18 cellular contexts compared by ENCODE assay signal in genomic region chr6:78700997-78701396, GRCh38.
DNase-seq lines count a peak whose midpoint lies in the region; ATAC-seq and TF ChIP-seq lines count a peak whose summit lies in the region.
"Had no signal": no experiment of that assay in that cellular context is flagged by ENCODE, and none has a peak within 500 bp of the region (broad histone marks: within the 10 kb centered on the region; RNA-seq: fewer than 3 reads in every experiment).

No MANE protein-coding gene starts in this region.

- H3K4me1 Mint-ChIP-seq in HFFc6 (ENCODE audit: low read depth) (peaks cover 22% of the 10 kb centered on the region), progenitor cell of endocrine pancreas (ENCODE audit: low read depth) (no peaks in the 10 kb centered on the region)
- H3K4me1 Mint-ChIP-seq: CD8-positive, alpha-beta memory T cell had no signal

- H3K27ac Mint-ChIP-seq in HFFc6 (peak overlapping the region; percentile 61), progenitor cell of endocrine pancreas (no peak overlapping the region)
- H3K27ac Mint-ChIP-seq: CD8-positive, alpha-beta memory T cell had no signal

- TF ChIP-seq CTCF in HFFc6 (IDR thresholded peaks at IDR 0.05) = no peak
- no peak for TF ChIP-seq CTCF in foreskin keratinocyte (conservative IDR thresholded peaks at IDR 0.05)
- TF ChIP-seq CTCF in progenitor cell of endocrine pancreas (IDR thresholded peaks at IDR 0.05; ENCODE audit: unreplicated experiment) = no peak

- peak overlapping the region; percentile 57 for H3K27ac ChIP-seq in foreskin keratinocyte
- H3K27ac ChIP-seq: PC-9, RWPE1 had no signal

- H3K36me3 Mint-ChIP-seq in HFFc6 (ENCODE audit: low read depth) (no peaks in the 10 kb centered on the region), progenitor cell of endocrine pancreas (ENCODE audit: insufficient read depth) (no peaks in the 10 kb centered on the region)
- H3K36me3 Mint-ChIP-seq: CD8-positive, alpha-beta memory T cell had no signal

- ATAC-seq in foreskin keratinocyte (peak; percentile 62), GM21619 (IDR thresholded peaks at IDR 0.05; ENCODE audit: unreplicated experiment) (no peak), HG02798 (IDR thresholded peaks at IDR 0.05; ENCODE audit: poor library complexity, unreplicated experiment) (no peak)

- no peaks in the 10 kb centered on the region for H3K4me1 ChIP-seq in foreskin keratinocyte

- DNase-seq in HFFc6 (no peak), astrocyte of the hippocampus (ENCODE audit: low read depth, low spot score) (peak; percentile 30), foreskin keratinocyte (no peak), stromal cell of bone marrow (ENCODE audit: low read depth) (peak; percentile 2), progenitor cell of endocrine pancreas (ENCODE audit: low spot score, unreplicated experiment) (no peak)
- DNase-seq: C1 segment of cervical spinal cord; CD8-positive, alpha-beta memory T cell; DMS79; H7; NCI-H1694 treated with DMSO at 0.1 percent for 48 hours; NCI-H2107; NCI-H2227 treated with DMSO at 0.1 percent for 48 hours; NCI-H524 treated with DMSO at 0.1 percent for 48 hours; PC-9; SIG-M5 had no signal

- H3K27me3 Mint-ChIP-seq in HFFc6 (ENCODE audit: insufficient read depth) (peaks cover 5% of the 10 kb centered on the region), progenitor cell of endocrine pancreas (no peaks in the 10 kb centered on the region)

- no peaks in the 10 kb centered on the region for H3K27me3 ChIP-seq in foreskin keratinocyte

- 0 out of 2 replicates have a peak overlapping the region, but pooled peaks have one; percentile 6 for H3K4me3 Mint-ChIP-seq in HFFc6
- no peak overlapping the region for H3K4me3 Mint-ChIP-seq in progenitor cell of endocrine pancreas (ENCODE audit: low read depth)
- H3K4me3 Mint-ChIP-seq: CD8-positive, alpha-beta memory T cell had no signal

- H3K9me3 Mint-ChIP-seq in HFFc6 = peaks cover 7% of the 10 kb centered on the region; the same call in 1 of the 2 replicates
- no peaks in the 10 kb centered on the region for H3K9me3 Mint-ChIP-seq in progenitor cell of endocrine pancreas (ENCODE audit: low read depth)

Comparison
In these comparisons a context has a peak if more than half of its experiments do, and no peak if none do; other contexts are left out.
1. DNase-seq: peak in astrocyte of the hippocampus (single experiment) and stromal cell of bone marrow (single experiment); none in HFFc6 (single experiment), foreskin keratinocyte (0 of 2) and progenitor cell of endocrine pancreas (single experiment).